ENCODE assay signal across 21 cellular contexts in genomic region chr4:100913685-100914084, GRCh38.
A peak's percentile ranks its signal among the peaks of the same experiment; 100 is the strongest.
DNase-seq lines count a peak whose midpoint lies in the region; ATAC-seq and TF ChIP-seq lines count a peak whose summit lies in the region.
"Had no signal": no experiment of that assay in that cellular context is flagged by ENCODE, and none has a peak within 500 bp of the region (broad histone marks: within the 10 kb centered on the region; RNA-seq: fewer than 3 reads in every experiment).

No MANE protein-coding gene starts in this region.

- H3K4me3 Mint-ChIP-seq in endodermal cell = no peak overlapping the region
- no peak overlapping the region for H3K4me3 Mint-ChIP-seq in neural progenitor cell
- H3K4me3 Mint-ChIP-seq: HFFc6, T-helper 17 cell had no signal

- ATAC-seq in omental fat pad (ENCODE audit: low FRiP score) = no peak
- ATAC-seq: GM12878, HepG2, T-helper 17 cell had no signal

- H3K27me3 Mint-ChIP-seq in endodermal cell (ENCODE audit: insufficient read depth) = no peaks in the 10 kb centered on the region
- no peaks in the 10 kb centered on the region for H3K27me3 Mint-ChIP-seq in neural progenitor cell (ENCODE audit: insufficient read depth, low read depth)
- H3K27me3 Mint-ChIP-seq: T-helper 17 cell had no signal

- no peaks in the 10 kb centered on the region for H3K79me2 ChIP-seq in neural progenitor cell (ENCODE audit: low read depth)

- no peak for TF ChIP-seq CTCF in endodermal cell (conservative IDR thresholded peaks at IDR 0.05)
- TF ChIP-seq CTCF in neural progenitor cell (IDR thresholded peaks at IDR 0.05) = no peak
- TF ChIP-seq CTCF in omental fat pad (IDR thresholded peaks at IDR 0.05) = no peak

- H3K9me3 Mint-ChIP-seq in endodermal cell (peaks cover 35% of the 10 kb centered on the region), neural progenitor cell (peaks cover 13% of the 10 kb centered on the region)
- H3K9me3 Mint-ChIP-seq: HFFc6 had no signal

- H3K36me3 ChIP-seq in endodermal cell (ENCODE audit: control insufficient read depth, insufficient read depth, low read length) (no peaks in the 10 kb centered on the region), neural progenitor cell (no peaks in the 10 kb centered on the region)
- H3K36me3 ChIP-seq: BLaER1 treated with 17β-estradiol and CSF1 and Interleukin-3, amounts not matched to agents 10 nM and 100 nM; MG63 had no signal

- WGBS in endodermal cell (ENCODE audit: insufficient coverage in 1 of 2, insufficient read length in 1 of 2), 2 experiments = 59 to 64% methylated on average over 3 to 6 of the region's 6 CpGs

- H3K27me3 ChIP-seq in endodermal cell (ENCODE audit: control insufficient read depth, insufficient read depth, low read length, poor library complexity, severe bottlenecking) (no peaks in the 10 kb centered on the region), neural progenitor cell (no peaks in the 10 kb centered on the region)
- H3K27me3 ChIP-seq: BLaER1 treated with 17β-estradiol and CSF1 and Interleukin-3, amounts not matched to agents 10 nM and 100 nM; MG63 had no signal

- H3K9me3 ChIP-seq in endodermal cell (ENCODE audit: control insufficient read depth, low read length) (peaks cover 19% of the 10 kb centered on the region), neural progenitor cell (ENCODE audit: low read depth) (peaks cover under 1% of the 10 kb centered on the region)
- H3K9me3 ChIP-seq: BLaER1 treated with 17β-estradiol and CSF1 and Interleukin-3, amounts not matched to agents 10 nM and 100 nM; MG63 had no signal

- H3K9ac ChIP-seq in endodermal cell (ENCODE audit: extremely low read depth, low read length, poor library complexity, severe bottlenecking) (no peak overlapping the region), neural progenitor cell (no peak overlapping the region)
- H3K9ac ChIP-seq: BLaER1 treated with 17β-estradiol and CSF1 and Interleukin-3, amounts not matched to agents 10 nM and 100 nM; GM23248; KMS-11 had no signal

- no peaks in the 10 kb centered on the region for H3F3A ChIP-seq in neural progenitor cell (ENCODE audit: low read depth)

- no peak overlapping the region for H2AFZ ChIP-seq in neural progenitor cell (replicated peaks)
- H2AFZ ChIP-seq: GM23248 had no signal

- H3K4me1 Mint-ChIP-seq in endodermal cell = no peaks in the 10 kb centered on the region
- H3K4me1 Mint-ChIP-seq in neural progenitor cell = no peaks in the 10 kb centered on the region
- H3K4me1 Mint-ChIP-seq: T-helper 17 cell had no signal

- no peak overlapping the region for H3K4me2 ChIP-seq in neural progenitor cell
- H3K4me2 ChIP-seq: BLaER1 treated with 17β-estradiol and CSF1 and Interleukin-3, amounts not matched to agents 10 nM and 100 nM; KMS-11 had no signal

- H3K4me1 ChIP-seq in endodermal cell (ENCODE audit: control insufficient read depth, insufficient read depth, low read length) = peaks cover 3% of the 10 kb centered on the region
- H3K4me1 ChIP-seq in neural progenitor cell = peaks cover 5% of the 10 kb centered on the region
- H3K4me1 ChIP-seq: BLaER1 treated with 17β-estradiol and CSF1 and Interleukin-3, amounts not matched to agents 10 nM and 100 nM had no signal

- H3K27ac ChIP-seq in endodermal cell (ENCODE audit: low read depth, low read length) = no peak overlapping the region
- no peak overlapping the region for H3K27ac ChIP-seq in neural progenitor cell
- H3K27ac ChIP-seq: 22Rv1; BLaER1 treated with 17β-estradiol and CSF1 and Interleukin-3, amounts not matched to agents 10 nM and 100 nM; GM23248; KMS-11 had no signal

- DNase-seq in DMS153 (lab: John Stamatoyannopoulos, UW) = peak; percentile 39
- no peak for DNase-seq in DMS153 treated with DMSO at 0.1 percent for 48 hours (lab: John Stamatoyannopoulos, UW; ENCODE audit: unreplicated experiment)
- DNase-seq in NCI-H526 treated with DMSO at 0.1 percent for 48 hours (lab: John Stamatoyannopoulos, UW) = peak; percentile 61
- peak; percentile 63 for DNase-seq in endodermal cell
- peak; percentile 14 for DNase-seq in neural progenitor cell (ENCODE audit: low spot score)
- no peak for DNase-seq in NCI-H82 (lab: John Stamatoyannopoulos, UW)
- no peak for DNase-seq in omental fat pad (ENCODE audit: low spot score)
- DNase-seq in stimulated activated CD4-positive, alpha-beta T cell treated with anti-CD3 and anti-CD28 coated beads, Interleukin-12 subunit alpha, Interleukin-12 subunit beta, amount 100 ng/mL, for 4 hours = no peak
- DNase-seq: GM23248, HFFc6, MG63, NCI-H1105, NCI-H2029 treated with DMSO at 0.1 percent for 48 hours, NCI-H524 treated with DMSO at 0.1 percent for 48 hours, SHP77 treated with DMSO at 0.1 percent for 48 hours, T-helper 17 cell had no signal

- no peak overlapping the region for H3K4me3 ChIP-seq in endodermal cell (ENCODE audit: low read length)
- no peak overlapping the region for H3K4me3 ChIP-seq in neural progenitor cell
- H3K4me3 ChIP-seq: BLaER1 treated with 17β-estradiol and CSF1 and Interleukin-3, amounts not matched to agents 10 nM and 100 nM; GM12878; GM23248; MG63 had no signal

- H3K27ac Mint-ChIP-seq in endodermal cell (no peak overlapping the region), neural progenitor cell (no peak overlapping the region)
- H3K27ac Mint-ChIP-seq: HFFc6, T-helper 17 cell had no signal

- H3K36me3 Mint-ChIP-seq in endodermal cell (ENCODE audit: low read depth) = peaks cover 3% of the 10 kb centered on the region
- H3K36me3 Mint-ChIP-seq in neural progenitor cell = no peaks in the 10 kb centered on the region

- no peaks in the 10 kb centered on the region for H4K20me1 ChIP-seq in neural progenitor cell (ENCODE audit: low read depth)
- H4K20me1 ChIP-seq: BLaER1 treated with 17β-estradiol and CSF1 and Interleukin-3, amounts not matched to agents 10 nM and 100 nM had no signal

Comparison
In these comparisons a context has a peak if more than half of its experiments do, and no peak if none do; other contexts are left out.
1. DNase-seq: peak in DMS153 (single experiment), NCI-H526 treated with DMSO at 0.1 percent for 48 hours (single experiment), endodermal cell (single experiment) and neural progenitor cell (single experiment); none in DMS153 treated with DMSO at 0.1 percent for 48 hours (single experiment), NCI-H82 (single experiment), omental fat pad (single experiment) and stimulated activated CD4-positive, alpha-beta T cell treated with anti-CD3 and anti-CD28 coated beads, Interleukin-12 subunit alpha, Interleukin-12 subunit beta, amount 100 ng/mL, for 4 hours (single experiment).